In the genomic region with DNA sequence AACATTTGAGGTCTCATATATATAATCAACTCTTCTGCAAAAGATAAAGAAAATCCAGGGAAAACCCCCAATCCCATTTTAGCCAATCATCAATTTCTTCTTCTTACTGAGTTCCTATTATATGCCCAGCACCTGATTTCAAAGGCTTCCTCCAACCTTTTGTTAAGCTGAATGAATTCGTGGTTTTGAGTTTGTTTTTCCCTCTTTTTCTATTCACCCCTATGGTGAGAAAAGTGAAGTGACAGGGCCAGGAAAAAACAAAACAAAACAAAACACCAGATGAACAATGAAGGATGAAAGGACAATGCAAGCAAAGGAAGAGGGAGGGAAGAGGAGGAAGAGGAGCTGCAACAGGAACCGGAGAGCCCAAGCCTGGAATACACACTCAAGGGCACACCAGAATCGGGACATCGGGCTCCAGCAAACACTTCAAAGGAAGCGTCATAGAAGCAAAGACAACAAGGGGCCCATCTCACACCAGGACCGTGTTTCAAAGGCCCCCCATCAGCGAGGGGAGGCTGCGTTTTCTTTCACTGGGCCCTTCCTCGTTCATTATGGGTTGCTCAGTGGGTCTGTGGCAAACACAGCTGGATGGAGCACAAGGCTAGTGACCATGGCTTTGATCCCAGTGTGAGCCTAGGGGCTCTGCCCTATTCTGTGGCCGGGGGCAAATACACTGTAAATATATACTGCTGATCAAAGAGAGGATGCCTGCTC, we compare ENCODE assay signal across 17 cellular contexts. TPM values are rescaled to one million over a fixed set of nuclear protein-coding genes. Genes with fewer than 3 reads are reported as not detected.
DNase-seq lines count a peak whose midpoint lies in the region; ATAC-seq and TF ChIP-seq lines count a peak whose summit lies in the region.
"Had no signal": no experiment of that assay in that cellular context is flagged by ENCODE, and none has a peak within 500 bp of the region (broad histone marks: within the 10 kb centered on the region; RNA-seq: fewer than 3 reads in every experiment).

No MANE protein-coding gene starts in this region.

- H3K4me1 Mint-ChIP-seq in GM23338: peaks cover 57% of the 10 kb centered on the region

- H3K36me3 ChIP-seq in GM23338 (ENCODE audit: insufficient read depth) (no peaks in the 10 kb centered on the region), lower lobe of right lung (no peaks in the 10 kb centered on the region), skeletal muscle tissue (ENCODE audit: control insufficient read depth in 3 of 3, insufficient read depth in 3 of 3, low read length in 3 of 3) (peaks cover 0 to 2% (median 0%) of the 10 kb centered on the region in 3 donors)
- H3K36me3 ChIP-seq: left lung, pancreas had no signal

- 0 out of 2 replicates have a peak overlapping the region, but pooled peaks have one; percentile 33 for H3K27ac ChIP-seq in GM23338 (ENCODE audit: low read depth)
- H3K27ac ChIP-seq in VCaP: peak overlapping the region; percentile 39; the same call in 1 of the 2 replicates
- peak overlapping the region; percentile 4 for H3K27ac ChIP-seq in lower lobe of right lung
- H3K27ac ChIP-seq in skeletal muscle tissue (ENCODE audit: low read depth, low read length): peak overlapping the region; percentile 75

- H3K4me1 ChIP-seq in GM23338 (ENCODE audit: insufficient read depth) (peaks cover 44% of the 10 kb centered on the region), lower lobe of right lung (peaks cover 44% of the 10 kb centered on the region), skeletal muscle tissue (ENCODE audit: control insufficient read depth in 3 of 3, insufficient read depth in 3 of 3, low read length in 3 of 3) (peaks cover 57 to 61% (median 60%) of the 10 kb centered on the region in 3 donors)

- DNase-seq in GM23338 (ENCODE audit: low spot score) (no peak), lower lobe of right lung (no peak), NCI-H774 (lab: John Stamatoyannopoulos, UW) (no peak)
- DNase-seq: body of pancreas; DND-41; left lung; NCI-H1694 treated with DMSO at 0.1 percent for 48 hours; NCI-H526 treated with DMSO at 0.1 percent for 48 hours; pancreas; stimulated activated CD4-positive, alpha-beta T cell treated with anti-CD3 and anti-CD28 coated beads, Interleukin-2, amount 100 ng/mL, for 24 hours had no signal

- no peak overlapping the region for H3K9ac ChIP-seq in skeletal muscle tissue (ENCODE audit: low read depth in 1 of 3, low read length in 3 of 3)

- peaks cover 22% of the 10 kb centered on the region; the same call in 1 of the 2 replicates for H4K20me1 ChIP-seq in GM23338 (replicated peaks; ENCODE audit: insufficient read depth)

- H3F3A ChIP-seq in GM23338 (replicated peaks; ENCODE audit: low read depth): no peaks in the 10 kb centered on the region

- peak overlapping the region; percentile 1; the same call in 1 of the 3 replicates for H3K4me3 Mint-ChIP-seq in GM23338
- H3K4me3 Mint-ChIP-seq: B cell; T-helper 2 cell treated with Interferon-gamma antibody and Interleukin-4, amounts not matched to agents 5 μg/mL and 100 μg/mL, for 36 hours had no signal

- intact Hi-C loops in lower lobe of right lung (cut with DNase I): no loop called here

- peaks cover 10% of the 10 kb centered on the region; the same call in 2 of the 3 replicates for H3K9me3 Mint-ChIP-seq in GM23338

- TF ChIP-seq CTCF in GM23338 (conservative IDR thresholded peaks at IDR 0.05; ENCODE audit: low read depth in 2 of 2) (no peak), VCaP (conservative IDR thresholded peaks at IDR 0.05) (no peak), lower lobe of right lung (IDR thresholded peaks at IDR 0.05) (no peak)

- H3K27me3 Mint-ChIP-seq in GM23338 (ENCODE audit: insufficient read depth, low read depth, poor library complexity): peaks cover 7% of the 10 kb centered on the region
- H3K27me3 Mint-ChIP-seq: B cell had no signal

- H3K36me3 Mint-ChIP-seq in GM23338 (ENCODE audit: low read depth): peaks cover 34% of the 10 kb centered on the region

- H3K27me3 ChIP-seq in GM23338 (ENCODE audit: insufficient read depth): no peaks in the 10 kb centered on the region
- no peaks in the 10 kb centered on the region for H3K27me3 ChIP-seq in lower lobe of right lung (ENCODE audit: low read depth)
- no peaks in the 10 kb centered on the region for H3K27me3 ChIP-seq in skeletal muscle tissue (ENCODE audit: control insufficient read depth in 3 of 3, insufficient read depth in 3 of 3, low read length in 3 of 3)
- H3K27me3 ChIP-seq: body of pancreas, left lung, pancreas had no signal

- H2AFZ ChIP-seq in GM23338: no peak overlapping the region

- peak; percentile 19 for ATAC-seq in GM23338
- ATAC-seq in lower lobe of right lung: no peak
- no peak for ATAC-seq in SK-N-SH treated with all-trans-retinoic acid at 6 μM for 48 hours
- no peak for ATAC-seq in GM18909 (IDR thresholded peaks at IDR 0.05; ENCODE audit: poor library complexity, unreplicated experiment)
- ATAC-seq in GM21515 (IDR thresholded peaks at IDR 0.05; ENCODE audit: unreplicated experiment): no peak
- ATAC-seq: body of pancreas, pancreas had no signal

- H3K9me2 ChIP-seq in GM23338 (ENCODE audit: insufficient read depth): no peaks in the 10 kb centered on the region

- H3K9me3 ChIP-seq in lower lobe of right lung: no peaks in the 10 kb centered on the region
- H3K9me3 ChIP-seq in skeletal muscle tissue (ENCODE audit: control insufficient read depth in 3 of 3, low read length in 3 of 3): no peaks in the 10 kb centered on the region
- H3K9me3 ChIP-seq: body of pancreas, left lung, pancreas had no signal

- H3K4me2 ChIP-seq in GM23338: peak overlapping the region; percentile 65

- no peak overlapping the region; the same call in 1 of the 2 replicates for H3K27ac Mint-ChIP-seq in GM23338
- H3K27ac Mint-ChIP-seq: B cell; T-helper 2 cell treated with Interferon-gamma antibody and Interleukin-4, amounts not matched to agents 5 μg/mL and 100 μg/mL, for 36 hours had no signal

- no peak overlapping the region for H3K4me3 ChIP-seq in GM23338
- H3K4me3 ChIP-seq in lower lobe of right lung: no peak overlapping the region
- H3K4me3 ChIP-seq in skeletal muscle tissue (ENCODE audit: low read length in 3 of 3): peak overlapping the region in 1 of 3 donors; percentile 29
- H3K4me3 ChIP-seq: body of pancreas, left lung, pancreas had no signal

- H3K79me2 ChIP-seq in GM23338 (replicated peaks; ENCODE audit: insufficient read depth): peaks cover 89% of the 10 kb centered on the region

TF ChIP-seq in GM23338, 12 proteins besides CTCF, POLR2A, EP300 and RAD21 (continues in another document):
- TF ChIP-seq ZNF331 (CRISPR knock-in tag; IDR thresholded peaks at IDR 0.05; ENCODE audit: low read depth) (no peak), STAT1 (IDR thresholded peaks at IDR 0.05; ENCODE audit: unreplicated experiment) (no peak), ETS1 (IDR thresholded peaks at IDR 0.05) (no peak)

TF ChIP-seq in SK-N-SH treated with all-trans-retinoic acid at 6 μM for 48 hours, 23 proteins besides CTCF, POLR2A, EP300 and RAD21 (continues in another document):
- TF ChIP-seq CSDC2 (CRISPR knock-in tag; IDR thresholded peaks at IDR 0.05): no peak
- TF ChIP-seq ZC3H10 (CRISPR knock-in tag; IDR thresholded peaks at IDR 0.05): no peak
- no peak for TF ChIP-seq TOX (CRISPR knock-in tag; IDR thresholded peaks at IDR 0.05; ENCODE audit: borderline replicate concordance)
- no peak for TF ChIP-seq TSHZ2 (CRISPR knock-in tag; IDR thresholded peaks at IDR 0.05)
- TF ChIP-seq, protein P1, sequence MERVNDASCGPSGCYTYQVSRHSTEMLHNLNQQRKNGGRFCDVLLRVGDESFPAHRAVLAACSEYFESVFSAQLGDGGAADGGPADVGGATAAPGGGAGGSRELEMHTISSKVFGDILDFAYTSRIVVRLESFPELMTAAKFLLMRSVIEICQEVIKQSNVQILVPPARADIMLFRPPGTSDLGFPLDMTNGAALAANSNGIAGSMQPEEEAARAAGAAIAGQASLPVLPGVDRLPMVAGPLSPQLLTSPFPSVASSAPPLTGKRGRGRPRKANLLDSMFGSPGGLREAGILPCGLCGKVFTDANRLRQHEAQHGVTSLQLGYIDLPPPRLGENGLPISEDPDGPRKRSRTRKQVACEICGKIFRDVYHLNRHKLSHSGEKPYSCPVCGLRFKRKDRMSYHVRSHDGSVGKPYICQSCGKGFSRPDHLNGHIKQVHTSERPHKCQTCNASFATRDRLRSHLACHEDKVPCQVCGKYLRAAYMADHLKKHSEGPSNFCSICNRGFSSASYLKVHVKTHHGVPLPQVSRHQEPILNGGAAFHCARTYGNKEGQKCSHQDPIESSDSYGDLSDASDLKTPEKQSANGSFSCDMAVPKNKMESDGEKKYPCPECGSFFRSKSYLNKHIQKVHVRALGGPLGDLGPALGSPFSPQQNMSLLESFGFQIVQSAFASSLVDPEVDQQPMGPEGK (CRISPR knock-in tag; IDR thresholded peaks at IDR 0.05; ENCODE audit: borderline replicate concordance): no peak
- TF ChIP-seq SNAI2 (CRISPR knock-in tag; IDR thresholded peaks at IDR 0.05): no peak
- no peak for TF ChIP-seq ARNTL (CRISPR knock-in tag; IDR thresholded peaks at IDR 0.05; ENCODE audit: borderline replicate concordance, low read depth)
- TF ChIP-seq ZNF70 (CRISPR knock-in tag; IDR thresholded peaks at IDR 0.05): no peak
- no peak for TF ChIP-seq ZFP3 (CRISPR knock-in tag; IDR thresholded peaks at IDR 0.05)
- TF ChIP-seq BACH2 (CRISPR knock-in tag; IDR thresholded peaks at IDR 0.05; ENCODE audit: borderline replicate concordance): no peak

RNA-seq across cellular contexts. Expression of gene VGLL4, which starts 50.2 kb away (rescaled TPM):
- total RNA-seq in GM23338 (2014; rRNA removed; shearing (Covaris generic)): 39.1 and 45.9 TPM in 2 replicates
- polyA plus RNA-seq in GM23338 (2016; fragmentation: Nextera tagmentation; extraction: Ambion mirVana): 20.8 and 23.2 TPM in 2 replicates
- total RNA-seq in lower lobe of right lung: 45.5 TPM
- 53.8 TPM for total RNA-seq in skeletal muscle tissue

Comparison
In these comparisons a context has a peak if more than half of its experiments do, and no peak if none do; other contexts are left out.
1. H3K27ac ChIP-seq: peak in every context shown above with its lines; median percentile 75 in skeletal muscle tissue; 39 in VCaP; 33 in GM23338; 4 in lower lobe of right lung.